3 cellular contexts compared by ENCODE assay signal in genomic region chr6:84489598-84489997, GRCh38.
"Had no signal": no experiment of that assay in that cellular context is flagged by ENCODE, and none has a peak within 500 bp of the region (broad histone marks: within the 10 kb centered on the region; RNA-seq: fewer than 3 reads in every experiment).

No MANE protein-coding gene starts in this region.

- DNase-seq: GDM1, GF-D8 had no signal

- ATAC-seq: GM12878 had no signal

- H3K4me3 ChIP-seq: GM12878 had no signal
